8 cellular contexts compared by ENCODE assay signal in the genomic region with DNA sequence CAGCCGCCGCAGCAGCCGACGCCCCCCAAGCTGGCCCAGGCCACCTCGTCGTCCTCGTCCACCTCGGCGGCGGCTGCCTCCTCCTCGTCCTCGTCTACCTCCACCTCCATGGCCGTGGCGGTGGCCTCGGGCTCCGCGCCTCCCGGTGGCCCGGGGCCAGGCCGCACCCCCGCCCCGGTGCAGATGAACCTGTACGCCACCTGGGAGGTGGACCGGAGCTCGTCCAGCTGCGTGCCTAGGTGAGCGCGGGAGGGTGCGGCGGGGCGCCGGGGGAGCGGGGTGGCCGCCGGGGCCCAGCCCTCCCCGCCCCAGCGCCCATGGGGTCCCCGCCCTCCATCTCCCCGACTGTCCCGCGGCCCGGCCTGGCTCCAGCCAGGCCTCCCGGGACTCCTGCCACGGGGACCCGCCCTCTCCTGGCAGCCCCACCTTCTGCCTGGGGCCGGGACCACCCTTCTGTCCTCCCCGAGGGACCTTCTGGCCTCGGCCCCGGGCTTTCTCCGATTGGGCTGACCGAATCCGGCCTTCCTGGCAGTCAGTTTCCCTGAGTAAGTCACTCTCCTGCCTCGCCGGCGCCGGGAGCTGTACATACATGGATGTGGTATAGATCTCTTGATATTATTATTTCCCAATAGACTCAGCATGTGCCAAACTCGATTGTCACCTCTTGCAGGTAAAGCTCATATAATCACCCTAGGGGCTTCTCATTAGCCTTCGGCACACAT. TPM values are rescaled to one million over a fixed set of nuclear protein-coding genes. Genes with fewer than 3 reads are reported as not detected.
DNase-seq lines count a peak whose midpoint lies in the region; ATAC-seq and TF ChIP-seq lines count a peak whose summit lies in the region.

No MANE protein-coding gene starts in this region.

- no peaks in the 10 kb centered on the region for H3K27me3 ChIP-seq in WERI-Rb-1 (ENCODE audit: insufficient read depth, low read depth, severe bottlenecking)
- no peaks in the 10 kb centered on the region for H3K27me3 ChIP-seq in aorta (ENCODE audit: control insufficient read depth in 1 of 2, insufficient read depth in 2 of 2, low read length in 1 of 2)

- peak; percentile 75 for DNase-seq in activated CD4-positive, alpha-beta T cell treated with anti-CD3 and anti-CD28 coated beads, Interleukin-2, amount 10 ng/mL, durations not matched to agents 24 days and 14 days
- no peak for DNase-seq in activated CD4-positive, alpha-beta T cell treated with anti-CD3 and anti-CD28 coated beads for 1 hour
- DNase-seq in WERI-Rb-1 = peak; percentile 22
- DNase-seq in myocyte (ENCODE audit: low read depth) = peak; percentile 21
- DNase-seq in aorta = peak; percentile 84 to 91
- DNase-seq in activated gamma-delta T cell (lab: John Stamatoyannopoulos, UW) = no peak

- TF ChIP-seq CTCF in WERI-Rb-1 (IDR thresholded peaks at IDR 0.05; ENCODE audit: low read depth, low read length) = no peak

- 0 to 1% methylated on average over 34 to 58 of the region's 58 CpGs for WGBS in aorta, 2 donors

- intact Hi-C loops in activated CD4-positive, alpha-beta T cell treated with anti-CD3 and anti-CD28 coated beads, Interleukin-2, amount 10 ng/mL, durations not matched to agents 24 days and 14 days (cut with micrococcal nuclease) = loop anchor here (1.0 to 5.0 kb wide), 2 partner anchors 10 to 1293 kb away; a partner anchor contains a TSS
- intact Hi-C loops in aorta (cut with DNase I) = loop anchor here in 1 of 2 donors (10.0 kb wide), 1 partner anchor 194 kb away; a partner anchor contains a TSS

- H3K4me3 ChIP-seq in WERI-Rb-1 (ENCODE audit: low read depth, low read length) (peak overlapping the region; percentile 78), aorta (ENCODE audit: low read length in 2 of 2) (peak overlapping the region; percentile 69 to 85)

- peak overlapping the region; percentile 94 for H3K4me3 Mint-ChIP-seq in activated CD4-positive, alpha-beta T cell treated with anti-CD3 and anti-CD28 coated beads, Interleukin-2, amount 10 ng/mL, durations not matched to agents 24 days and 14 days

- H3K36me3 ChIP-seq in WERI-Rb-1 (peaks cover 58% of the 10 kb centered on the region), aorta (ENCODE audit: control insufficient read depth in 1 of 2, insufficient read depth in 2 of 2, low read length in 1 of 2) (peaks cover 0 to 7% of the 10 kb centered on the region in 2 donors)

- H3K27ac ChIP-seq in WERI-Rb-1 = peak overlapping the region; percentile 85
- peak overlapping the region; percentile 18 to 76 for H3K27ac ChIP-seq in aorta (ENCODE audit: low read depth in 1 of 2, low read length in 2 of 2)

- no peaks in the 10 kb centered on the region for H3K4me1 ChIP-seq in aorta (ENCODE audit: control insufficient read depth in 1 of 2, insufficient read depth in 2 of 2, low read length in 2 of 2)

- H3K27ac Mint-ChIP-seq in activated CD4-positive, alpha-beta T cell treated with anti-CD3 and anti-CD28 coated beads, Interleukin-2, amount 10 ng/mL, durations not matched to agents 24 days and 14 days = peak overlapping the region; percentile 91

- H3K9me3 Mint-ChIP-seq in activated CD4-positive, alpha-beta T cell treated with anti-CD3 and anti-CD28 coated beads, Interleukin-2, amount 10 ng/mL, durations not matched to agents 24 days and 14 days = no peaks in the 10 kb centered on the region

- peaks cover 69% of the 10 kb centered on the region for H3K36me3 Mint-ChIP-seq in activated CD4-positive, alpha-beta T cell treated with anti-CD3 and anti-CD28 coated beads, Interleukin-2, amount 10 ng/mL, durations not matched to agents 24 days and 14 days (ENCODE audit: low read depth)

- peak; percentile 10 for ATAC-seq in HG03108 (IDR thresholded peaks at IDR 0.05; ENCODE audit: unreplicated experiment)
- ATAC-seq in esophagus mucosa = peak; percentile 43
- ATAC-seq in aorta (ENCODE audit: low FRiP score) = peak; percentile 42

- peaks cover 51% of the 10 kb centered on the region for H3K4me1 Mint-ChIP-seq in activated CD4-positive, alpha-beta T cell treated with anti-CD3 and anti-CD28 coated beads, Interleukin-2, amount 10 ng/mL, durations not matched to agents 24 days and 14 days

- no peaks in the 10 kb centered on the region for H3K9me3 ChIP-seq in WERI-Rb-1 (ENCODE audit: severe bottlenecking)
- H3K9me3 ChIP-seq in aorta (ENCODE audit: control insufficient read depth, low read length) = no peaks in the 10 kb centered on the region

- H3K27me3 Mint-ChIP-seq in activated CD4-positive, alpha-beta T cell treated with anti-CD3 and anti-CD28 coated beads, Interleukin-2, amount 10 ng/mL, durations not matched to agents 24 days and 14 days = no peaks in the 10 kb centered on the region

RNA-seq across cellular contexts. Expression of a gene that starts 0.7 kb away (rescaled TPM):
- 90.9 and 96.7 TPM in 2 replicates for total RNA-seq in activated CD4-positive, alpha-beta T cell treated with anti-CD3 and anti-CD28 coated beads, Interleukin-2, amount 10 ng/mL, durations not matched to agents 24 days and 14 days
- total RNA-seq in esophagus mucosa (41.7 TPM), myocyte (25.4 and 26.6 TPM in 2 replicates), aorta (100 to 1,000 TPM in 1 of 2 donors, 10 to 100 TPM in 1; 85.7 to 119 TPM)
- 60.5 TPM for polyA plus RNA-seq in myocyte (2012)
- 10 to 100 TPM; 16.2 to 32.5 TPM for polyA plus RNA-seq in aorta

RNA-seq across cellular contexts. Expression of a gene that starts 18.6 kb away (rescaled TPM):
- 283 and 284 TPM in 2 replicates for total RNA-seq in activated CD4-positive, alpha-beta T cell treated with anti-CD3 and anti-CD28 coated beads, Interleukin-2, amount 10 ng/mL, durations not matched to agents 24 days and 14 days
- total RNA-seq in esophagus mucosa = 76.7 TPM
- 115 and 134 TPM in 2 replicates for total RNA-seq in myocyte
- polyA plus RNA-seq in myocyte (2012) = 143 TPM
- 100 to 1,000 TPM; 141 to 146 TPM for total RNA-seq in aorta
- 100 to 1,000 TPM in 1 of 2 donors, 10 to 100 TPM in 1; 59.0 to 126 TPM for polyA plus RNA-seq in aorta

RNA-seq across cellular contexts. Expression of a gene that starts 21.8 kb away (rescaled TPM):
- total RNA-seq in activated CD4-positive, alpha-beta T cell treated with anti-CD3 and anti-CD28 coated beads, Interleukin-2, amount 10 ng/mL, durations not matched to agents 24 days and 14 days = not detected in 2 replicates
- total RNA-seq in esophagus mucosa (not detected), myocyte (not detected in 2 replicates), aorta (not detected)
- polyA plus RNA-seq in myocyte (2012) = 1.6 TPM
- polyA plus RNA-seq in aorta = not detected

RNA-seq across cellular contexts. Expression of a gene that starts 44.5 kb away (rescaled TPM):
- 0.28 and 0.30 TPM in 2 replicates for total RNA-seq in activated CD4-positive, alpha-beta T cell treated with anti-CD3 and anti-CD28 coated beads, Interleukin-2, amount 10 ng/mL, durations not matched to agents 24 days and 14 days
- total RNA-seq in esophagus mucosa = not detected
- not detected in 2 replicates for total RNA-seq in myocyte
- polyA plus RNA-seq in myocyte (2012) = 1.9 TPM
- total RNA-seq in aorta = 1 to 10 TPM; 1.0 to 1.2 TPM
- polyA plus RNA-seq in aorta = under 1 TPM in 1 of 2 donors, not detected in 1; 0.10 TPM

RNA-seq across cellular contexts. Expression of a gene that starts 59.0 kb away (rescaled TPM):
- 0.45 and 1.5 TPM in 2 replicates for total RNA-seq in activated CD4-positive, alpha-beta T cell treated with anti-CD3 and anti-CD28 coated beads, Interleukin-2, amount 10 ng/mL, durations not matched to agents 24 days and 14 days
- total RNA-seq in esophagus mucosa (9.2 TPM), myocyte (1.9 TPM in 1 of 2 replicates, not detected in the other), aorta (10 to 100 TPM in 1 of 2 donors, 1 to 10 TPM in 1; 6.6 to 14.0 TPM)
- polyA plus RNA-seq in myocyte (2012) = 1.2 TPM
- 10 to 100 TPM; 19.0 to 28.0 TPM for polyA plus RNA-seq in aorta

Comparison
In these comparisons a context has a peak if more than half of its experiments do, and no peak if none do; other contexts are left out.
1. DNase-seq: peak in activated CD4-positive, alpha-beta T cell treated with anti-CD3 and anti-CD28 coated beads, Interleukin-2, amount 10 ng/mL, durations not matched to agents 24 days and 14 days (single experiment), WERI-Rb-1 (single experiment), myocyte (single experiment) and aorta (2 of 2); none in activated CD4-positive, alpha-beta T cell treated with anti-CD3 and anti-CD28 coated beads for 1 hour (single experiment) and activated gamma-delta T cell (single experiment).
2. Peak in every context shown above with its lines, with median percentiles within 50 percentile points of each other: ATAC-seq.